In the genomic region with DNA sequence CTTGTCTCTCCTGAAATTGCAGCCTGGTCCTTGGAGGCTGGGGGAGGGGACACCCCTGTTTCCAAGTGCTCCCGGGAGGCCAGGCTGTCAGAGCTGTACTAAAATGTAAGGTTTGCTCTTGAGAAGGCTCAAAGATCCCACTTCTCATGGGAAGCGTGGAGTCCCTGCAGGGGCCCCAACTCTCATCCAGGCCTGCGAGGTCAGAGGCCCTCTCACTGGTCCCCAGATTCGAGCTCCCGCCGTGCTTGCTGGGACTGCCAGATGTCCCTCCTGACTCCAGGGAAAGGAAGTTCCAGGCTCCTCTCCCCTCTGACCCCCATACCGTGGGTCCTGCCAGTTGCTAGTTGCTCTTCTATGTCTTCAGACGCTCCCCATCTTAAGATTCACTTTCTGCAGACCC, we compare ENCODE assay signal across 1 cellular context.
TF ChIP-seq lines count a peak whose summit lies in the region.

No MANE protein-coding gene starts in this region.

TF ChIP-seq in IMR-90, 13 proteins besides CTCF, POLR2A, EP300 and RAD21 (continued from another document):
- no peak for TF ChIP-seq MXI1 (IDR thresholded peaks at IDR 0.05; ENCODE audit: borderline replicate concordance, low read depth, low read length)
TF ChIP-seq in IMR-90: peak in this region for 0.
